10 cellular contexts compared by ENCODE assay signal in the genomic region with DNA sequence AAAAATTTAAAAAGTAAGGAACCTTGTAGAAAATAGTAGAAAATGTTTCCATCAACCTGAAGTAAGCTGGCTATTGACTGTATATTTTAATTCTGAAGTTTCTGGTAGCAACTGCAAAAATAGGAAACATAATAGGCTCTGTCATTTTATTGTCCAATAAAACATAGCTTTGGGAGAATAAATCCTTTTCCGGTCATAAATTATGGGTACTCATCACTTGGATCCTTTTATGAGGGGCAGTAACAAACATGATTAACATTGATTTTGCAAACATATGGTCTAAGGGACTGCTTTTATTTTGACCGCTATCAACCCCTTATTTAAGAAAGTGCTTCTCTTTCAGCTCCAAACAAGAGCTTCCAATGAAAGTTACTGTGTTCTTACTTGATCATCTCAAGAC.
"Had no signal": no experiment of that assay in that cellular context is flagged by ENCODE, and none has a peak within 500 bp of the region (broad histone marks: within the 10 kb centered on the region; RNA-seq: fewer than 3 reads in every experiment).

No MANE protein-coding gene starts in this region.

- ATAC-seq: HCT116, HepG2 had no signal

- H3K27ac ChIP-seq: GM23248, HL-60 had no signal

- H3K36me3 Mint-ChIP-seq: IgD-negative memory B cell had no signal

- H3K36me3 ChIP-seq: HAP-1 had no signal

- H3K9me3 ChIP-seq: HAP-1 had no signal

- H3K4me3 Mint-ChIP-seq: HFFc6, IgD-negative memory B cell had no signal

- H3K27ac Mint-ChIP-seq: HFFc6, IgD-negative memory B cell had no signal

- H3K4me1 ChIP-seq: HAP-1 had no signal

- DNase-seq: GM23248, GOT3, H7, HFFc6, KBM-7 had no signal

- H3K4me3 ChIP-seq: GM23248, HAP-1 had no signal

- H3K27me3 Mint-ChIP-seq: IgD-negative memory B cell had no signal

- H3K4me1 Mint-ChIP-seq: IgD-negative memory B cell had no signal

- H2AFZ ChIP-seq: GM23248 had no signal

- H3K9ac ChIP-seq: GM23248 had no signal
